Comparison of ENCODE assay signal across 2 cellular contexts in the genomic region with DNA sequence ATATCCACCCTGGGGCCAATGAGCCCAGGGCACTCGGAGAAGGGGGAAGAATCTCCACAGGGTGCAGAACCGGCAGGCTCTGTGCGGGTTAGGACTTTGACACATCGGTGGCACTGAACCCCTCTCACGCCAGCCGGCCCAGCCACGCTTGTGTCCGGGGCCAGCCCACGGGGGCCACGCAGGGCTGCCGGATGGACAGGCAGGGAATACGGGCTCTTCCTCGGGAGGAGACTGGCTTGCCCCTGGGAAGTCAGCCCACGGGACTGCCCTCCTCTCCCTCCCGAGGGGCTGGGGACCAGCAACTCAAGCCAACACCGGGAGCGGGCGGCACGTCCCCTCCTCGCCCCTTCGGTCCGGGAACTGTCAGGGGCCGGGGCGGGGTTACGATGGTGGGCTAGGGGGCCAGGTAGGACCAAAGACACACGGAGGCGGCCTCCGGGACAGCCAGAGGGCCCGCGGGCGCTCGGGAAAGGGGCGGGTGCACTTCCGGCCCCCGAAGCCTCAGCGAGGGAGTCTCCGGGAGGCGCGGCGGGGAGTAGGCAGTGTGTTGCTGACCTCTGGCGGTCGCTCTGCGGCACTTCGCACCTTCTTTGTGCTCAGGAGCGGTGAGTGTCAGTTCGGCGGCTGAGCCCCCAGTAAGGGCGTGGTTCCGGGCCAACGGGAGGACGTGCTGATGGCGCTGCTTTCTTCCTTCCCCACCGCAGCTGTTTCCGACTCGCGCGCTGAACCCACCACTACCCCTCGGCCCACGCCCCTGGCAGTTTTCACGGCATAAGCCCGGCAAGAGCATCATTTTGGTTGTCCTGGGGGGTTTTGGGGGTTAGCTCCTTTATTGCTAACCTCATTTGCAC.
A peak's percentile ranks its signal among the peaks of the same experiment; 100 is the strongest.
TF ChIP-seq lines count a peak whose summit lies in the region.

No MANE protein-coding gene starts in this region.

TF ChIP-seq in HCT116, 20 proteins besides CTCF, POLR2A, EP300 and RAD21:
- TF ChIP-seq SIN3A (IDR thresholded peaks at IDR 0.05; ENCODE audit: low read depth) (no peak), SRF (IDR thresholded peaks at IDR 0.05; ENCODE audit: low read depth) (no peak), POLR2AphosphoS5 (IDR thresholded peaks at IDR 0.05; ENCODE audit: low read depth, low read length) (peak; percentile 56), ELF1 (IDR thresholded peaks at IDR 0.05; ENCODE audit: borderline replicate concordance, low read depth) (no peak), EGR1 (IDR thresholded peaks at IDR 0.05; ENCODE audit: low read depth) (no peak), ZNF274 (IDR thresholded peaks at IDR 0.05; ENCODE audit: low read depth, low read length) (no peak), FOSL1 (IDR thresholded peaks at IDR 0.05; ENCODE audit: low read depth) (no peak), SP1 (IDR thresholded peaks at IDR 0.05; ENCODE audit: low read depth) (no peak), JUND (IDR thresholded peaks at IDR 0.05) (no peak), EZH2 (IDR thresholded peaks at IDR 0.05) (no peak), YY1 (IDR thresholded peaks at IDR 0.05; ENCODE audit: extremely low read depth, insufficient replicate concordance, low read depth, low read length) (peak; percentile 24), TCF7L2 (IDR thresholded peaks at IDR 0.05; ENCODE audit: borderline replicate concordance, extremely low read depth, insufficient read depth, insufficient read length) (no peak)
- TF ChIP-seq, protein P1, sequence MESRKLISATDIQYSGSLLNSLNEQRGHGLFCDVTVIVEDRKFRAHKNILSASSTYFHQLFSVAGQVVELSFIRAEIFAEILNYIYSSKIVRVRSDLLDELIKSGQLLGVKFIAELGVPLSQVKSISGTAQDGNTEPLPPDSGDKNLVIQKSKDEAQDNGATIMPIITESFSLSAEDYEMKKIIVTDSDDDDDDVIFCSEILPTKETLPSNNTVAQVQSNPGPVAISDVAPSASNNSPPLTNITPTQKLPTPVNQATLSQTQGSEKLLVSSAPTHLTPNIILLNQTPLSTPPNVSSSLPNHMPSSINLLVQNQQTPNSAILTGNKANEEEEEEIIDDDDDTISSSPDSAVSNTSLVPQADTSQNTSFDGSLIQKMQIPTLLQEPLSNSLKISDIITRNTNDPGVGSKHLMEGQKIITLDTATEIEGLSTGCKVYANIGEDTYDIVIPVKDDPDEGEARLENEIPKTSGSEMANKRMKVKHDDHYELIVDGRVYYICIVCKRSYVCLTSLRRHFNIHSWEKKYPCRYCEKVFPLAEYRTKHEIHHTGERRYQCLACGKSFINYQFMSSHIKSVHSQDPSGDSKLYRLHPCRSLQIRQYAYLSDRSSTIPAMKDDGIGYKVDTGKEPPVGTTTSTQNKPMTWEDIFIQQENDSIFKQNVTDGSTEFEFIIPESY (IDR thresholded peaks at IDR 0.05; ENCODE audit: extremely low read depth, insufficient replicate concordance, low read length) = no peak
- TF ChIP-seq, protein P2, sequence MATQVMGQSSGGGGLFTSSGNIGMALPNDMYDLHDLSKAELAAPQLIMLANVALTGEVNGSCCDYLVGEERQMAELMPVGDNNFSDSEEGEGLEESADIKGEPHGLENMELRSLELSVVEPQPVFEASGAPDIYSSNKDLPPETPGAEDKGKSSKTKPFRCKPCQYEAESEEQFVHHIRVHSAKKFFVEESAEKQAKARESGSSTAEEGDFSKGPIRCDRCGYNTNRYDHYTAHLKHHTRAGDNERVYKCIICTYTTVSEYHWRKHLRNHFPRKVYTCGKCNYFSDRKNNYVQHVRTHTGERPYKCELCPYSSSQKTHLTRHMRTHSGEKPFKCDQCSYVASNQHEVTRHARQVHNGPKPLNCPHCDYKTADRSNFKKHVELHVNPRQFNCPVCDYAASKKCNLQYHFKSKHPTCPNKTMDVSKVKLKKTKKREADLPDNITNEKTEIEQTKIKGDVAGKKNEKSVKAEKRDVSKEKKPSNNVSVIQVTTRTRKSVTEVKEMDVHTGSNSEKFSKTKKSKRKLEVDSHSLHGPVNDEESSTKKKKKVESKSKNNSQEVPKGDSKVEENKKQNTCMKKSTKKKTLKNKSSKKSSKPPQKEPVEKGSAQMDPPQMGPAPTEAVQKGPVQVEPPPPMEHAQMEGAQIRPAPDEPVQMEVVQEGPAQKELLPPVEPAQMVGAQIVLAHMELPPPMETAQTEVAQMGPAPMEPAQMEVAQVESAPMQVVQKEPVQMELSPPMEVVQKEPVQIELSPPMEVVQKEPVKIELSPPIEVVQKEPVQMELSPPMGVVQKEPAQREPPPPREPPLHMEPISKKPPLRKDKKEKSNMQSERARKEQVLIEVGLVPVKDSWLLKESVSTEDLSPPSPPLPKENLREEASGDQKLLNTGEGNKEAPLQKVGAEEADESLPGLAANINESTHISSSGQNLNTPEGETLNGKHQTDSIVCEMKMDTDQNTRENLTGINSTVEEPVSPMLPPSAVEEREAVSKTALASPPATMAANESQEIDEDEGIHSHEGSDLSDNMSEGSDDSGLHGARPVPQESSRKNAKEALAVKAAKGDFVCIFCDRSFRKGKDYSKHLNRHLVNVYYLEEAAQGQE (IDR thresholded peaks at IDR 0.05; ENCODE audit: low read depth) = no peak
- TF ChIP-seq, protein P3, sequence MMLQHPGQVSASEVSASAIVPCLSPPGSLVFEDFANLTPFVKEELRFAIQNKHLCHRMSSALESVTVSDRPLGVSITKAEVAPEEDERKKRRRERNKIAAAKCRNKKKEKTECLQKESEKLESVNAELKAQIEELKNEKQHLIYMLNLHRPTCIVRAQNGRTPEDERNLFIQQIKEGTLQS (IDR thresholded peaks at IDR 0.05) = no peak
- TF ChIP-seq, protein P4, sequence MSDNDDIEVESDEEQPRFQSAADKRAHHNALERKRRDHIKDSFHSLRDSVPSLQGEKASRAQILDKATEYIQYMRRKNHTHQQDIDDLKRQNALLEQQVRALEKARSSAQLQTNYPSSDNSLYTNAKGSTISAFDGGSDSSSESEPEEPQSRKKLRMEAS (IDR thresholded peaks at IDR 0.05) = no peak

TF ChIP-seq in SK-N-SH treated with all-trans-retinoic acid at 6 μM for 48 hours, 23 proteins besides CTCF, POLR2A, EP300 and RAD21:
- TF ChIP-seq, protein P5, sequence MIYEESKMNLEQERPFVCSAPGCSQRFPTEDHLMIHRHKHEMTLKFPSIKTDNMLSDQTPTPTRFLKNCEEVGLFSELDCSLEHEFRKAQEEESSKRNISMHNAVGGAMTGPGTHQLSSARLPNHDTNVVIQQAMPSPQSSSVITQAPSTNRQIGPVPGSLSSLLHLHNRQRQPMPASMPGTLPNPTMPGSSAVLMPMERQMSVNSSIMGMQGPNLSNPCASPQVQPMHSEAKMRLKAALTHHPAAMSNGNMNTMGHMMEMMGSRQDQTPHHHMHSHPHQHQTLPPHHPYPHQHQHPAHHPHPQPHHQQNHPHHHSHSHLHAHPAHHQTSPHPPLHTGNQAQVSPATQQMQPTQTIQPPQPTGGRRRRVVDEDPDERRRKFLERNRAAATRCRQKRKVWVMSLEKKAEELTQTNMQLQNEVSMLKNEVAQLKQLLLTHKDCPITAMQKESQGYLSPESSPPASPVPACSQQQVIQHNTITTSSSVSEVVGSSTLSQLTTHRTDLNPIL (CRISPR knock-in tag; IDR thresholded peaks at IDR 0.05; ENCODE audit: low read depth) = no peak
- TF ChIP-seq ESRRG (CRISPR knock-in tag; IDR thresholded peaks at IDR 0.05) (no peak), SNAI2 (CRISPR knock-in tag; IDR thresholded peaks at IDR 0.05) (no peak), ISL1 (CRISPR knock-in tag; IDR thresholded peaks at IDR 0.05) (no peak), ZNF70 (CRISPR knock-in tag; IDR thresholded peaks at IDR 0.05) (no peak)
- TF ChIP-seq, protein P6, sequence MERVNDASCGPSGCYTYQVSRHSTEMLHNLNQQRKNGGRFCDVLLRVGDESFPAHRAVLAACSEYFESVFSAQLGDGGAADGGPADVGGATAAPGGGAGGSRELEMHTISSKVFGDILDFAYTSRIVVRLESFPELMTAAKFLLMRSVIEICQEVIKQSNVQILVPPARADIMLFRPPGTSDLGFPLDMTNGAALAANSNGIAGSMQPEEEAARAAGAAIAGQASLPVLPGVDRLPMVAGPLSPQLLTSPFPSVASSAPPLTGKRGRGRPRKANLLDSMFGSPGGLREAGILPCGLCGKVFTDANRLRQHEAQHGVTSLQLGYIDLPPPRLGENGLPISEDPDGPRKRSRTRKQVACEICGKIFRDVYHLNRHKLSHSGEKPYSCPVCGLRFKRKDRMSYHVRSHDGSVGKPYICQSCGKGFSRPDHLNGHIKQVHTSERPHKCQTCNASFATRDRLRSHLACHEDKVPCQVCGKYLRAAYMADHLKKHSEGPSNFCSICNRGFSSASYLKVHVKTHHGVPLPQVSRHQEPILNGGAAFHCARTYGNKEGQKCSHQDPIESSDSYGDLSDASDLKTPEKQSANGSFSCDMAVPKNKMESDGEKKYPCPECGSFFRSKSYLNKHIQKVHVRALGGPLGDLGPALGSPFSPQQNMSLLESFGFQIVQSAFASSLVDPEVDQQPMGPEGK (CRISPR knock-in tag; IDR thresholded peaks at IDR 0.05; ENCODE audit: borderline replicate concordance) = peak; percentile 44; the same call in 1 of the 2 replicates
